Comparison of ENCODE assay signal across 11 cellular contexts in genomic region chr14:69667938-69668336, GRCh38. TPM values are rescaled to one million over a fixed set of nuclear protein-coding genes. Genes with fewer than 3 reads are reported as not detected.
DNase-seq lines count a peak whose midpoint lies in the region; ATAC-seq lines count a peak whose summit lies in the region.
"Had no signal": no experiment of that assay in that cellular context is flagged by ENCODE, and none has a peak within 500 bp of the region (broad histone marks: within the 10 kb centered on the region; RNA-seq: fewer than 3 reads in every experiment).

No MANE protein-coding gene starts in this region.

- peaks cover 80 to 95% (median 93%) of the 10 kb centered on the region in 3 donors for H3K4me1 Mint-ChIP-seq in CD8-positive, alpha-beta memory T cell
- peaks cover 89% of the 10 kb centered on the region for H3K4me1 Mint-ChIP-seq in dendritic cell treated with granulocyte-macrophage colony-stimulating factor and Interleukin-4, amounts not matched to agents 40 ng/mL and 50 ng/mL, for 4 days (ENCODE audit: low read depth)

- H3K27ac ChIP-seq in CD8-positive, alpha-beta memory T cell (ENCODE audit: low read depth, low read length), result no peak overlapping the region
- H3K27ac ChIP-seq: cardiac muscle cell had no signal

- no peaks in the 10 kb centered on the region for H3K36me3 ChIP-seq in CD8-positive, alpha-beta memory T cell (ENCODE audit: insufficient read depth, low read length)
- H3K36me3 ChIP-seq: cardiac muscle cell had no signal

- H3K9me3 Mint-ChIP-seq in CD8-positive, alpha-beta memory T cell, result peaks cover 0 to 2% (median 0%) of the 10 kb centered on the region in 5 donors
- H3K9me3 Mint-ChIP-seq in dendritic cell treated with granulocyte-macrophage colony-stimulating factor and Interleukin-4, amounts not matched to agents 40 ng/mL and 50 ng/mL, for 4 days, result no peaks in the 10 kb centered on the region
- H3K9me3 Mint-ChIP-seq: nephron progenitor cell had no signal

- peaks cover 43% of the 10 kb centered on the region for H3K4me1 ChIP-seq in CD8-positive, alpha-beta memory T cell (ENCODE audit: insufficient read depth, low read length)

- peak overlapping the region in 5 of 7 donors; percentile 6 to 76 (median 50) for H3K4me3 Mint-ChIP-seq in CD8-positive, alpha-beta memory T cell
- H3K4me3 Mint-ChIP-seq in dendritic cell treated with granulocyte-macrophage colony-stimulating factor and Interleukin-4, amounts not matched to agents 40 ng/mL and 50 ng/mL, for 4 days, result no peak overlapping the region
- H3K4me3 Mint-ChIP-seq: nephron progenitor cell had no signal

- POLR2A ChIA-PET in CD8-positive, alpha-beta memory T cell (lab: Charles Lee), result no interaction called here

- peaks cover 0 to 43% (median 6%) of the 10 kb centered on the region in 3 donors for H3K36me3 Mint-ChIP-seq in CD8-positive, alpha-beta memory T cell
- H3K36me3 Mint-ChIP-seq in dendritic cell treated with granulocyte-macrophage colony-stimulating factor and Interleukin-4, amounts not matched to agents 40 ng/mL and 50 ng/mL, for 4 days (ENCODE audit: low read depth), result peaks cover 59% of the 10 kb centered on the region

- no peaks in the 10 kb centered on the region for H3K27me3 ChIP-seq in CD8-positive, alpha-beta memory T cell (ENCODE audit: insufficient read depth, low read length, poor library complexity, severe bottlenecking)
- H3K27me3 ChIP-seq: cardiac muscle cell had no signal

- no peak overlapping the region for H3K4me3 ChIP-seq in CD8-positive, alpha-beta memory T cell (ENCODE audit: low read length)
- H3K4me3 ChIP-seq: cardiac muscle cell had no signal

- peak overlapping the region; percentile 12 to 88 (median 39) for H3K27ac Mint-ChIP-seq in CD8-positive, alpha-beta memory T cell
- H3K27ac Mint-ChIP-seq in dendritic cell treated with granulocyte-macrophage colony-stimulating factor and Interleukin-4, amounts not matched to agents 40 ng/mL and 50 ng/mL, for 4 days, result peak overlapping the region; percentile 57
- H3K27ac Mint-ChIP-seq: nephron progenitor cell had no signal

- peak; percentile 16 for ATAC-seq in GM19452 (IDR thresholded peaks at IDR 0.05; ENCODE audit: unreplicated experiment)
- ATAC-seq in HG03354 (IDR thresholded peaks at IDR 0.05; ENCODE audit: poor library complexity, severe bottlenecking, unreplicated experiment), result peak; percentile 39
- ATAC-seq in left lobe of liver, result no peak
- ATAC-seq: HepG2 had no signal

- intact Hi-C loops in dendritic cell treated with granulocyte-macrophage colony-stimulating factor and Interleukin-4, amounts not matched to agents 40 ng/mL and 50 ng/mL, for 4 days (cut with micrococcal nuclease), result no loop called here

- H3K9me3 ChIP-seq in CD8-positive, alpha-beta memory T cell (ENCODE audit: low read length), result no peaks in the 10 kb centered on the region

- CTCF ChIA-PET in CD8-positive, alpha-beta memory T cell (lab: Charles Lee), result interaction anchor here (1.6 to 1.9 kb wide), 2 partner anchors 42 to 56 kb away, joined by 4 to 5 read pairs; partner anchors contain the start of gene SUSD6

- DNase-seq in CD8-positive, alpha-beta memory T cell, result no peak
- DNase-seq in NCI-H2107 (lab: John Stamatoyannopoulos, UW) (no peak), NCI-H226 (no peak), left lobe of liver (ENCODE audit: low spot score) (no peak), globus pallidus (ENCODE audit: low spot score) (no peak)
- DNase-seq: nephron progenitor cell had no signal

- no peaks in the 10 kb centered on the region for H3K27me3 Mint-ChIP-seq in CD8-positive, alpha-beta memory T cell
- no peaks in the 10 kb centered on the region for H3K27me3 Mint-ChIP-seq in dendritic cell treated with granulocyte-macrophage colony-stimulating factor and Interleukin-4, amounts not matched to agents 40 ng/mL and 50 ng/mL, for 4 days

RNA-seq across cellular contexts. Expression of gene SUSD6, which starts 56.5 kb away (rescaled TPM):
- 10 to 100 TPM; 51.4 to 53.9 TPM for total RNA-seq in CD8-positive, alpha-beta memory T cell
- 9.3 TPM for polyA plus RNA-seq in CD8-positive, alpha-beta memory T cell
- 14.8 TPM for total RNA-seq in left lobe of liver
